Comparison of ENCODE assay signal across 8 cellular contexts in genomic region chr18:519019-519879, GRCh38. TPM values are rescaled to one million over a fixed set of nuclear protein-coding genes. Genes with fewer than 3 reads are reported as not detected.
DNase-seq lines count a peak whose midpoint lies in the region; ATAC-seq, FAIRE-seq and TF ChIP-seq lines count a peak whose summit lies in the region.

No MANE protein-coding gene starts in this region.

- TF ChIP-seq RAD21 in SK-N-SH (IDR thresholded peaks at IDR 0.05; ENCODE audit: low read length), result no peak

- POLR2A ChIA-PET in SK-N-SH (lab: Yijun Ruan, JAX), result no interaction called here

- no peaks in the 10 kb centered on the region for H3K9me3 ChIP-seq in SK-N-SH

- no peaks in the 10 kb centered on the region for H3K36me3 ChIP-seq in SK-N-SH (replicated peaks in 1 of 2; ENCODE audit: control insufficient read depth in 1 of 2, insufficient read depth in 2 of 2, low read length in 1 of 2)

- no peaks in the 10 kb centered on the region for H3K79me2 ChIP-seq in SK-N-SH (ENCODE audit: insufficient read depth)

- peaks cover 5% of the 10 kb centered on the region for H3F3A ChIP-seq in SK-N-SH (replicated peaks; ENCODE audit: insufficient read depth)

- no peaks in the 10 kb centered on the region for H4K20me1 ChIP-seq in SK-N-SH (ENCODE audit: insufficient read depth)

- no peaks in the 10 kb centered on the region for H3K9me2 ChIP-seq in SK-N-SH

- H3K27me3 ChIP-seq in SK-N-SH (ENCODE audit: insufficient read depth), result no peaks in the 10 kb centered on the region

- H3K27me3 Mint-ChIP-seq in activated T-cell treated with anti-CD3 and anti-CD28 coated beads, Interleukin-2, amount 50 U/mL, for 4 hours (ENCODE audit: low read depth), result no peaks in the 10 kb centered on the region

- no peak for TF ChIP-seq EP300 in SK-N-SH (IDR thresholded peaks at IDR 0.05; ENCODE audit: borderline replicate concordance in 1 of 2, low read depth in 1 of 2, low read length in 1 of 2)

- CTCF ChIA-PET in SK-N-SH (lab: Yijun Ruan, JAX), result interaction anchor here (0.8 to 2.0 kb wide), 4 partner anchors 17 to 105 kb away, joined by 3 to 7 read pairs (median 4); no protein-coding TSS in a partner anchor

- no peak overlapping the region for H3K4me3 ChIP-seq in SK-N-SH (ENCODE audit: low read depth in 2 of 2, low read length in 1 of 2)

- no peak for TF ChIP-seq CTCF in SK-N-SH (IDR thresholded peaks at IDR 0.05)

- peak; percentile 53 for FAIRE-seq in urothelium cell line (lab: Jason Lieb, UNC)

- peak; percentile 37 to 43 for ATAC-seq in activated T-cell treated with anti-CD3 and anti-CD28 coated beads, Interleukin-2, amount 50 U/mL, for 4 hours
- ATAC-seq in HG02970 (IDR thresholded peaks at IDR 0.05; ENCODE audit: low FRiP score, unreplicated experiment), result peak; percentile 71

- H3K9me3 Mint-ChIP-seq in activated T-cell treated with anti-CD3 and anti-CD28 coated beads, Interleukin-2, amount 50 U/mL, for 4 hours, result no peaks in the 10 kb centered on the region

- WGBS in SK-N-SH (ENCODE audit: low lambda C conversion rate), result 60% methylated on average over 11 of the region's 11 CpGs

- no peaks in the 10 kb centered on the region for H3K36me3 Mint-ChIP-seq in activated T-cell treated with anti-CD3 and anti-CD28 coated beads, Interleukin-2, amount 50 U/mL, for 4 hours (ENCODE audit: insufficient read depth)

- peak overlapping the region in 1 of 2 experiments; percentile 41; a peak in 2 of 4 replicates for H3K27ac ChIP-seq in SK-N-SH (ENCODE audit: low read depth in 2 of 2, low read length in 1 of 2)

- H3K4me2 ChIP-seq in SK-N-SH, result no peak overlapping the region

- no peak overlapping the region for H3K4me3 Mint-ChIP-seq in activated T-cell treated with anti-CD3 and anti-CD28 coated beads, Interleukin-2, amount 50 U/mL, for 4 hours

- peaks cover 3% of the 10 kb centered on the region for H3K4me1 Mint-ChIP-seq in activated T-cell treated with anti-CD3 and anti-CD28 coated beads, Interleukin-2, amount 50 U/mL, for 4 hours (ENCODE audit: low read depth)

- peak overlapping the region; percentile 67; the same call in 1 of the 2 replicates for H2AFZ ChIP-seq in SK-N-SH (ENCODE audit: low read depth)

- no peak overlapping the region for H3K9ac ChIP-seq in SK-N-SH

- peaks cover 0 to 5% of the 10 kb centered on the region in 2 experiments; a peak in 1 of 4 replicates for H3K4me1 ChIP-seq in SK-N-SH (ENCODE audit: control insufficient read depth in 1 of 2, insufficient read depth in 2 of 2, low read depth in 1 of 2, low read length in 1 of 2)

- DNase-seq in activated T-cell treated with anti-CD3 and anti-CD28 coated beads, Interleukin-2, amount 50 U/mL, for 4 hours, result no peak
- DNase-seq in activated T-cell treated with anti-CD3 and anti-CD28 coated beads for 4 hours (no peak), SK-N-SH (no peak), iris pigment epithelial cell (ENCODE audit: low read depth) (peak; percentile 86), urothelium cell line (ENCODE audit: low spot score) (peak; percentile 43), NCI-H2081 treated with DMSO at 0.1 percent for 48 hours (lab: John Stamatoyannopoulos, UW) (no peak), NCI-H774 (lab: John Stamatoyannopoulos, UW) (no peak)

TF ChIP-seq in SK-N-SH, 30 proteins besides CTCF, POLR2A, EP300 and RAD21:
- TF ChIP-seq SMC3 (IDR thresholded peaks at IDR 0.05; ENCODE audit: low read depth, low read length) (no peak), JUND (IDR thresholded peaks at IDR 0.05) (no peak), RXRA (IDR thresholded peaks at IDR 0.05; ENCODE audit: borderline replicate concordance, low read depth) (no peak), FOSL2 (IDR thresholded peaks at IDR 0.05; ENCODE audit: borderline replicate concordance, low read depth) (peak; percentile 18; the same call in 1 of the 2 replicates), FOXM1 (IDR thresholded peaks at IDR 0.05; ENCODE audit: low read depth) (no peak), USF1 (IDR thresholded peaks at IDR 0.05; ENCODE audit: borderline replicate concordance, low read depth) (0 out of 2 replicates have a peak, but pooled peaks have one; percentile 6), GATA2 (CRISPR knock-in tag; IDR thresholded peaks at IDR 0.05) (no peak), MXI1 (IDR thresholded peaks at IDR 0.05; ENCODE audit: low read depth, low read length) (no peak), TCF12 (IDR thresholded peaks at IDR 0.05) (peak; percentile 56; the same call in 1 of the 2 replicates), SIN3A (IDR thresholded peaks at IDR 0.05; ENCODE audit: borderline replicate concordance, low read depth, low read length) (no peak), PBX3 (IDR thresholded peaks at IDR 0.05) (peak; percentile 54), ELF1 (IDR thresholded peaks at IDR 0.05) (no peak)
- TF ChIP-seq, protein P1, sequence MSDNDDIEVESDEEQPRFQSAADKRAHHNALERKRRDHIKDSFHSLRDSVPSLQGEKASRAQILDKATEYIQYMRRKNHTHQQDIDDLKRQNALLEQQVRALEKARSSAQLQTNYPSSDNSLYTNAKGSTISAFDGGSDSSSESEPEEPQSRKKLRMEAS (IDR thresholded peaks at IDR 0.05; ENCODE audit: low read depth), result peak; percentile 66; the same call in 1 of the 2 replicates

RNA-seq across cellular contexts. Expression of gene COLEC12, which starts 18.7 kb away (rescaled TPM):
- under 1 TPM in 2 of 3 donors, not detected in 1; 0.05 to 0.08 TPM for total RNA-seq in activated T-cell treated with anti-CD3 and anti-CD28 coated beads, Interleukin-2, amount 50 U/mL, for 4 hours
- 28.1 and 41.2 TPM in 2 replicates for polyA plus RNA-seq in SK-N-SH (2012; rRNA removed)
- polyA plus RNA-seq in SK-N-SH (2012; cell fraction: cytosol; rRNA removed), result 39.8 and 50.1 TPM in 2 replicates
- polyA plus RNA-seq in SK-N-SH (2012; cell fraction: nucleus; rRNA removed), result 17.8 and 20.5 TPM in 2 replicates

Comparison
In these comparisons a context has a peak if more than half of its experiments do, and no peak if none do; other contexts are left out.
1. DNase-seq: peak in iris pigment epithelial cell (single experiment) and urothelium cell line (single experiment); none in activated T-cell treated with anti-CD3 and anti-CD28 coated beads, Interleukin-2, amount 50 U/mL, for 4 hours (single experiment), activated T-cell treated with anti-CD3 and anti-CD28 coated beads for 4 hours (single experiment), SK-N-SH (single experiment), NCI-H2081 treated with DMSO at 0.1 percent for 48 hours (single experiment) and NCI-H774 (single experiment).